16 cellular contexts compared by ENCODE assay signal in genomic region chr9:129064499-129064908, GRCh38.
"Had no signal": no experiment of that assay in that cellular context is flagged by ENCODE, and none has a peak within 500 bp of the region (broad histone marks: within the 10 kb centered on the region; RNA-seq: fewer than 3 reads in every experiment).

No MANE protein-coding gene starts in this region.

- H3K36me3 ChIP-seq: ovary had no signal

- DNase-seq: erythroblast; foreskin keratinocyte; kidney; left cardiac atrium; left ventricle myocardium superior; mesendoderm; naive B cell; ovary; small intestine; stimulated activated CD4-positive, alpha-beta T cell treated with anti-CD3 and anti-CD28 coated beads, Interleukin-12 subunit alpha, Interleukin-12 subunit beta, amount 100 ng/mL, for 4 hours; stimulated activated naive CD4-positive, alpha-beta T cell; stomach; substantia nigra; transverse colon had no signal

- H3K27ac ChIP-seq: foreskin keratinocyte, ovary, right atrium auricular region, stomach, thoracic aorta, transverse colon had no signal

- H3K4me3 ChIP-seq: ovary, right atrium auricular region, stomach, thoracic aorta, transverse colon had no signal

- H3K4me1 ChIP-seq: foreskin keratinocyte had no signal

- H3K27me3 ChIP-seq: foreskin keratinocyte, ovary, right atrium auricular region, stomach, transverse colon had no signal

- H3K9me3 ChIP-seq: ovary, right atrium auricular region, stomach, thoracic aorta, transverse colon had no signal

- ATAC-seq: foreskin keratinocyte, left cardiac atrium, left ventricle myocardium superior had no signal
